Comparison of ENCODE assay signal across 8 cellular contexts in the genomic region with DNA sequence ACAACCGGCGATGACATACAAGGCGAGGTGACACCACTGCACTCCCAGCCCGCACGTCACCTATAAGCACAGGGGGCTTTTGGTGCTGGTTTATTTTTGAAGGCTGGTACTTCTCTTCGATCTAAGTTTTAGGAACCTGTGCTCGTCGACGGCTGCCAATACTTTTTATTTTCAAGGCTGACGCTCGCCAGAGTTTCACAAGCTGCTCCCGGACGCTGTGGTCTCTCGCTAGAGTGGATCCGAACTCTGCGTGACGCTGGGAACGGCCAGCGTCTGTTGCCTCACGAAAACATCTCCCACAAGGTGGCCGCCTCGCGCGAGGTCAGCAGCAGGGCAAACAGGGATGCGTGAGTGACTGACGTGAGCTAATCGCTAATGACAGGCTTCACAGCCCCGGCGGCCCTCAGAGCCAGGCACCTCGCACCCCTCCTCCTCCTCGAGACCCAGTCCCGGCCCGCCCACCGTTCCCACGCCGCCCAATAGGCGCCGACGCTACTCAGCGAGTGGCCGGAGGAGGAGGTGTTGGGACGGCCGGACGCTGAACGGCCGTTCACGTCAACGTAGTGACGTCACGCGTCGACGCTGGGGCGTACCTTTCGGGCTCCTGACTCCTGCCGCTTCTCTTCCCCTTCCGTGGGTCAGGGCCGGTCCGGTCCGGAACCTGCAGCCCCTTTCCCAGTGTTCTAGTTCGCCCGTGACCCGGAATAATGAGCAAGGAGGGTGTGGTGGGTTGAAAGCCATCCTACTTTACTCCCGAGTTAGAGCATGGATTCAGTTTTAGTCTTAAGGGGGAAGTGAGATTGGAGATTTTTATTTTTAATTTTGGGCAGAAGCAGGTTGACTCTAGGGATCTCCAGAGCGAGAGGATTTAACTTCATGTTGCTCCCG. TPM values are rescaled to one million over a fixed set of nuclear protein-coding genes. Genes with fewer than 3 reads are reported as not detected.
DNase-seq lines count a peak whose midpoint lies in the region; ATAC-seq and TF ChIP-seq lines count a peak whose summit lies in the region.

A gene (plus strand): TSS at position 621 of the 888 bp plus-strand sequence. CDS start 15,351 bp downstream, outside the sequence.

- peak within 1 kb of the TSS; percentile 74; the same call in 1 of the 2 replicates for H3K14ac ChIP-seq in H9 (ENCODE audit: insufficient read depth, low read length)

- H4K20me1 ChIP-seq in H9 (ENCODE audit: control insufficient read depth, insufficient read depth, insufficient read length) = no peaks in the 10 kb centered on the region

- H3K27me3 Mint-ChIP-seq in H9 (ENCODE audit: low read depth) = no peaks in the 10 kb centered on the region
- H3K27me3 Mint-ChIP-seq in natural killer cell treated with Interleukin-12 subunit alpha and Interleukin-12 subunit beta and Interleukin-15 and Interleukin-18, amount 100 ng/mL, for 72 hours = no peaks in the 10 kb centered on the region

- H4K91ac ChIP-seq in H9 (ENCODE audit: insufficient read length, low read depth, low read length) = no peak within 1 kb of the TSS

- DNase-seq in ELR (ENCODE audit: low read depth) = peak; percentile 96
- DNase-seq in H9 = peak; percentile 99
- peak; percentile 94 for DNase-seq in MG63
- peak; percentile 93 for DNase-seq in SHP77 treated with DMSO at 0.1 percent for 48 hours (lab: John Stamatoyannopoulos, UW)
- DNase-seq in activated effector memory CD4-positive, alpha-beta T cell treated with anti-CD3 and anti-CD28 coated beads, Interleukin-2, amount 50 U/mL, for 16 hours = peak; percentile 96
- peak; percentile 98 for DNase-seq in fibroblast of pulmonary artery (ENCODE audit: low read depth)
- peak; percentile 98 for DNase-seq in natural killer cell treated with Interleukin-12 subunit alpha and Interleukin-12 subunit beta and Interleukin-15 and Interleukin-18, amount 100 ng/mL, for 72 hours (ENCODE audit: low spot score)
- DNase-seq in stimulated activated naive CD8-positive, alpha-beta T cell treated with anti-CD3 and anti-CD28 coated beads, Interleukin-15, Interleukin-2, amounts not matched to agents 100 U/mL and 50 U/mL, for 24 hours = peak; percentile 96

- no peaks in the 10 kb centered on the region for H3K9me3 ChIP-seq in H9 (ENCODE audit: control insufficient read depth, low read depth, low read length)
- H3K9me3 ChIP-seq in MG63 = no peaks in the 10 kb centered on the region

- no peak within 1 kb of the TSS for H3K23ac ChIP-seq in H9 (ENCODE audit: insufficient read length, low read depth, low read length)

- H3K23me2 ChIP-seq in H9 (ENCODE audit: insufficient read length, low read depth, low read length, poor library complexity, severe bottlenecking) = peaks cover 12% of the 10 kb centered on the region

- H2BK120ac ChIP-seq in H9 (ENCODE audit: low read depth, low read length, poor library complexity, severe bottlenecking) = peak within 1 kb of the TSS; percentile 10

- H3K18ac ChIP-seq in H9 (ENCODE audit: insufficient read length, low read depth, low read length) = peak within 1 kb of the TSS; percentile 21

- peak within 1 kb of the TSS; percentile 92 for H3K9ac ChIP-seq in H9 (ENCODE audit: extremely low read depth, insufficient read length, low read length)

- H2BK15ac ChIP-seq in H9 (ENCODE audit: low read depth, low read length) = no peak within 1 kb of the TSS

- TF ChIP-seq CTCF in H9 (conservative IDR thresholded peaks at IDR 0.05) (no peak), fibroblast of pulmonary artery (IDR thresholded peaks at IDR 0.05; ENCODE audit: low read length, missing control alignments) (no peak)

- H3K27ac ChIP-seq in H9 (ENCODE audit: insufficient read length, low read depth, low read length) = peak within 1 kb of the TSS; percentile 22

- H4K5ac ChIP-seq in H9 (ENCODE audit: insufficient read length, low read depth, low read length) = peak within 1 kb of the TSS; percentile 1

- H3K56ac ChIP-seq in H9 (ENCODE audit: insufficient read length, low read depth, low read length) = no peak within 1 kb of the TSS

- H3K4me3 ChIP-seq in MG63 (peak within 1 kb of the TSS; percentile 72), fibroblast of pulmonary artery (replicated peaks; ENCODE audit: low read depth, low read length) (peak within 1 kb of the TSS; percentile 95)

- no peak within 1 kb of the TSS for H2AK5ac ChIP-seq in H9 (ENCODE audit: insufficient read length, low read length)

- H3K27ac Mint-ChIP-seq in H9 = peak within 1 kb of the TSS; percentile 99 to 100 (median 99)
- H3K27ac Mint-ChIP-seq in natural killer cell treated with Interleukin-12 subunit alpha and Interleukin-12 subunit beta and Interleukin-15 and Interleukin-18, amount 100 ng/mL, for 72 hours = peak within 1 kb of the TSS; percentile 94 to 99

- H2AFZ ChIP-seq in H9 (ENCODE audit: low read length) = peak within 1 kb of the TSS; percentile 43

- no peak within 1 kb of the TSS for H4K8ac ChIP-seq in H9 (replicated peaks; ENCODE audit: insufficient read length, low read depth, low read length)

- H3K79me2 ChIP-seq in H9 (ENCODE audit: insufficient read depth, low read length) = peaks cover 12% of the 10 kb centered on the region; the same call in 1 of the 2 replicates

- no peak within 1 kb of the TSS for H2BK20ac ChIP-seq in H9 (ENCODE audit: low read depth, low read length, poor library complexity, severe bottlenecking)

- no peak within 1 kb of the TSS; the same call in 1 of the 2 replicates for H3K4ac ChIP-seq in H9 (ENCODE audit: low read depth, low read length)

- no peaks in the 10 kb centered on the region for H3K79me1 ChIP-seq in H9 (ENCODE audit: insufficient read depth, low read depth, low read length, poor library complexity, severe bottlenecking)

- no peak within 1 kb of the TSS for H2BK12ac ChIP-seq in H9 (ENCODE audit: insufficient read length, low read depth, low read length)

- peak within 1 kb of the TSS; percentile 98 to 99 for H3K4me3 Mint-ChIP-seq in H9
- peak within 1 kb of the TSS; percentile 99 for H3K4me3 Mint-ChIP-seq in natural killer cell treated with Interleukin-12 subunit alpha and Interleukin-12 subunit beta and Interleukin-15 and Interleukin-18, amount 100 ng/mL, for 72 hours

- 0 out of 2 replicates have a peak, but pooled peaks cover 3% of the 10 kb centered on the region for H3K4me1 ChIP-seq in H9 (ENCODE audit: insufficient read depth, low read length)

- WGBS in H9 (ENCODE audit: extremely low coverage, insufficient read length, low lambda C conversion rate) = no CpG with 5 or more reads among the region's 66 CpGs

- peak; percentile 98 to 99 for ATAC-seq in natural killer cell treated with Interleukin-12 subunit alpha and Interleukin-12 subunit beta and Interleukin-15 and Interleukin-18, amount 100 ng/mL, for 72 hours
- ATAC-seq in stimulated activated naive CD8-positive, alpha-beta T cell treated with anti-CD3 and anti-CD28 coated beads, Interleukin-15, Interleukin-2, amounts not matched to agents 100 U/mL and 50 U/mL, for 24 hours = peak; percentile 94

- no peaks in the 10 kb centered on the region for H3K36me3 ChIP-seq in MG63

- H2BK5ac ChIP-seq in H9 (ENCODE audit: insufficient read length, low read length) = peak within 1 kb of the TSS; percentile 10

- H3K4me2 ChIP-seq in H9 (ENCODE audit: insufficient read depth, insufficient read length, low read length) = peak within 1 kb of the TSS; percentile 96

- no peaks in the 10 kb centered on the region; a peak in 2 of 5 replicates for H3K9me3 Mint-ChIP-seq in H9
- H3K9me3 Mint-ChIP-seq in natural killer cell treated with Interleukin-12 subunit alpha and Interleukin-12 subunit beta and Interleukin-15 and Interleukin-18, amount 100 ng/mL, for 72 hours = no peaks in the 10 kb centered on the region

- H3K27me3 ChIP-seq in H9 (ENCODE audit: insufficient read depth, low read length) (no peaks in the 10 kb centered on the region), MG63 (no peaks in the 10 kb centered on the region)

- H3T11ph ChIP-seq in H9 (ENCODE audit: low read length) = no peak within 1 kb of the TSS

- H3K36me3 Mint-ChIP-seq in H9 (ENCODE audit: insufficient read depth in 1 of 3, low read depth in 3 of 3) = no peaks in the 10 kb centered on the region
- H3K36me3 Mint-ChIP-seq in natural killer cell treated with Interleukin-12 subunit alpha and Interleukin-12 subunit beta and Interleukin-15 and Interleukin-18, amount 100 ng/mL, for 72 hours = no peaks in the 10 kb centered on the region

- peaks cover 15 to 19% of the 10 kb centered on the region in 2 experiments for H3K4me1 Mint-ChIP-seq in H9
- H3K4me1 Mint-ChIP-seq in natural killer cell treated with Interleukin-12 subunit alpha and Interleukin-12 subunit beta and Interleukin-15 and Interleukin-18, amount 100 ng/mL, for 72 hours (ENCODE audit: low read depth in 2 of 2) = peaks cover 40 to 53% of the 10 kb centered on the region in 2 donors

RNA-seq across cellular contexts. Expression of the gene that starts here (rescaled TPM):
- 24.0 and 25.7 TPM in 2 replicates for total RNA-seq in H9 (2021)
- total RNA-seq in MG63 (2014; rRNA removed; shearing (Covaris generic); ENCODE audit: low replicate concordance) = 1.9 and 6.1 TPM in 2 replicates
- total RNA-seq in natural killer cell treated with Interleukin-12 subunit alpha and Interleukin-12 subunit beta and Interleukin-15 and Interleukin-18, amount 100 ng/mL, for 72 hours = 10 to 100 TPM; 21.8 to 24.9 TPM

Comparison
In these comparisons a context has a peak if more than half of its experiments do, and no peak if none do; other contexts are left out.
1. Peak in every context shown above with its lines: DNase-seq, ATAC-seq, H3K4me3 ChIP-seq and H3K27ac ChIP-seq.